In genomic region chr10:100349672-100350071, GRCh38 we compare ENCODE assay signal across 10 cellular contexts. TPM values are rescaled to one million over a fixed set of nuclear protein-coding genes. Genes with fewer than 3 reads are reported as not detected.
DNase-seq lines count a peak whose midpoint lies in the region; ATAC-seq and TF ChIP-seq lines count a peak whose summit lies in the region.
"Had no signal": no experiment of that assay in that cellular context is flagged by ENCODE, and none has a peak within 500 bp of the region (broad histone marks: within the 10 kb centered on the region; RNA-seq: fewer than 3 reads in every experiment).

No MANE protein-coding gene starts in this region.

- peaks cover 62% of the 10 kb centered on the region for H3K4me1 Mint-ChIP-seq in T-helper 1 cell treated with Interleukin-12 subunit alpha and Interleukin-12 subunit beta and Interleukin-4 antibody, amounts not matched to agents 30 μg/mL and 1 μg/mL, for 36 hours (ENCODE audit: low read depth)
- H3K4me1 Mint-ChIP-seq in endodermal cell, result peaks cover 46% of the 10 kb centered on the region
- peaks cover 46% of the 10 kb centered on the region for H3K4me1 Mint-ChIP-seq in progenitor cell of endocrine pancreas (ENCODE audit: low read depth)

- no peaks in the 10 kb centered on the region for H3K9me3 ChIP-seq in PC-9 (ENCODE audit: insufficient read depth, low read depth)
- H3K9me3 ChIP-seq in endodermal cell (ENCODE audit: control insufficient read depth, low read length), result no peaks in the 10 kb centered on the region
- no peaks in the 10 kb centered on the region for H3K9me3 ChIP-seq in MG63

- peaks cover 22% of the 10 kb centered on the region for H4K20me1 ChIP-seq in PC-9 (ENCODE audit: insufficient read depth)

- intact Hi-C loops in PC-9 (cut with micrococcal nuclease; ENCODE audit: unreplicated experiment), result no loop called here

- CTCF ChIA-PET in PC-9 (lab: Charles Lee), result interaction anchor here (0.5 to 0.6 kb wide), 2 partner anchors 184 to 387 kb away, joined by 3 to 6 read pairs; no protein-coding TSS in a partner anchor

- H3K27ac ChIP-seq in PC-9 (no peak overlapping the region), endodermal cell (ENCODE audit: low read depth, low read length) (no peak overlapping the region)
- H3K27ac ChIP-seq: skin epidermis had no signal

- TF ChIP-seq CTCF in PC-9 (conservative IDR thresholded peaks at IDR 0.05) (no peak), endodermal cell (conservative IDR thresholded peaks at IDR 0.05) (no peak), progenitor cell of endocrine pancreas (IDR thresholded peaks at IDR 0.05; ENCODE audit: unreplicated experiment) (no peak)

- peak overlapping the region; percentile 100 for H3K4me3 Mint-ChIP-seq in T-helper 1 cell treated with Interleukin-12 subunit alpha and Interleukin-12 subunit beta and Interleukin-4 antibody, amounts not matched to agents 30 μg/mL and 1 μg/mL, for 36 hours
- H3K4me3 Mint-ChIP-seq in endodermal cell, result peak overlapping the region; percentile 100
- H3K4me3 Mint-ChIP-seq in progenitor cell of endocrine pancreas (ENCODE audit: low read depth), result peak overlapping the region; percentile 95

- no peaks in the 10 kb centered on the region for H3K9me2 ChIP-seq in PC-9 (ENCODE audit: insufficient read depth)

- no peak overlapping the region for H2AFZ ChIP-seq in PC-9

- peaks cover 22% of the 10 kb centered on the region; the same call in 1 of the 2 replicates for H3F3A ChIP-seq in PC-9 (ENCODE audit: insufficient read depth, low read depth)

- H3K27me3 ChIP-seq in PC-9 (ENCODE audit: insufficient read depth, low read depth) (no peaks in the 10 kb centered on the region), endodermal cell (ENCODE audit: control insufficient read depth, insufficient read depth, low read length, poor library complexity, severe bottlenecking) (no peaks in the 10 kb centered on the region), MG63 (no peaks in the 10 kb centered on the region)

- H3K27ac Mint-ChIP-seq in T-helper 1 cell treated with Interleukin-12 subunit alpha and Interleukin-12 subunit beta and Interleukin-4 antibody, amounts not matched to agents 30 μg/mL and 1 μg/mL, for 36 hours, result peak overlapping the region; percentile 47
- no peak overlapping the region for H3K27ac Mint-ChIP-seq in endodermal cell
- H3K27ac Mint-ChIP-seq in progenitor cell of endocrine pancreas, result peak overlapping the region; percentile 29

- H3K36me3 ChIP-seq in PC-9 (ENCODE audit: low read depth) (peaks cover 53% of the 10 kb centered on the region), endodermal cell (ENCODE audit: control insufficient read depth, insufficient read depth, low read length) (peaks cover 66% of the 10 kb centered on the region), MG63 (peaks cover 8% of the 10 kb centered on the region)

- 69 to 82% methylated on average over 2 to 3 of the region's 3 CpGs for WGBS in endodermal cell (ENCODE audit: insufficient coverage in 1 of 2, insufficient read length in 1 of 2), 2 experiments

- H3K4me3 ChIP-seq in PC-9 (peak overlapping the region; percentile 84), endodermal cell (ENCODE audit: low read length) (peak overlapping the region; percentile 96), MG63 (no peak overlapping the region)

- peaks cover 61% of the 10 kb centered on the region for H3K36me3 Mint-ChIP-seq in T-helper 1 cell treated with Interleukin-12 subunit alpha and Interleukin-12 subunit beta and Interleukin-4 antibody, amounts not matched to agents 30 μg/mL and 1 μg/mL, for 36 hours (ENCODE audit: low read depth)
- H3K36me3 Mint-ChIP-seq in endodermal cell (ENCODE audit: low read depth), result peaks cover 68% of the 10 kb centered on the region
- peaks cover 42% of the 10 kb centered on the region for H3K36me3 Mint-ChIP-seq in progenitor cell of endocrine pancreas (ENCODE audit: insufficient read depth)

- no peaks in the 10 kb centered on the region for H3K9me3 Mint-ChIP-seq in T-helper 1 cell treated with Interleukin-12 subunit alpha and Interleukin-12 subunit beta and Interleukin-4 antibody, amounts not matched to agents 30 μg/mL and 1 μg/mL, for 36 hours
- H3K9me3 Mint-ChIP-seq in endodermal cell (no peaks in the 10 kb centered on the region), progenitor cell of endocrine pancreas (ENCODE audit: low read depth) (no peaks in the 10 kb centered on the region)

- no peaks in the 10 kb centered on the region for H3K27me3 Mint-ChIP-seq in T-helper 1 cell treated with Interleukin-12 subunit alpha and Interleukin-12 subunit beta and Interleukin-4 antibody, amounts not matched to agents 30 μg/mL and 1 μg/mL, for 36 hours (ENCODE audit: low read depth)
- H3K27me3 Mint-ChIP-seq in endodermal cell (ENCODE audit: insufficient read depth) (no peaks in the 10 kb centered on the region), progenitor cell of endocrine pancreas (no peaks in the 10 kb centered on the region)

- ATAC-seq in HG03439 (IDR thresholded peaks at IDR 0.05; ENCODE audit: unreplicated experiment) (no peak), GM21423 (IDR thresholded peaks at IDR 0.05; ENCODE audit: unreplicated experiment) (no peak)

- POLR2A ChIA-PET in PC-9 (lab: Charles Lee; ENCODE audit: unreplicated experiment), result no interaction called here

- peak overlapping the region; percentile 87 for H3K4me2 ChIP-seq in PC-9

- H3K4me1 ChIP-seq in PC-9 (replicated peaks; ENCODE audit: insufficient read depth) (peaks cover 49% of the 10 kb centered on the region), endodermal cell (ENCODE audit: control insufficient read depth, insufficient read depth, low read length) (peaks cover 18% of the 10 kb centered on the region)

- H3K79me2 ChIP-seq in PC-9 (ENCODE audit: low read depth), result peaks cover 73% of the 10 kb centered on the region

- H3K9ac ChIP-seq in endodermal cell (ENCODE audit: extremely low read depth, low read length, poor library complexity, severe bottlenecking), result no peak overlapping the region

- no peak for DNase-seq in T-helper 1 cell
- no peak for DNase-seq in PC-9
- no peak for DNase-seq in endodermal cell
- DNase-seq in progenitor cell of endocrine pancreas (ENCODE audit: low spot score, unreplicated experiment), result no peak
- no peak for DNase-seq in MG63
- DNase-seq: NCI-H2029 had no signal

- no TSS peak for BruUV-seq in PC-9 (replicated peaks; lab: Mats Ljungman, UMichigan)

RNA-seq across cellular contexts. Expression of gene SCD, which starts 2.6 kb away (rescaled TPM):
- total RNA-seq in PC-9 (2021), result 220 and 518 TPM in 2 replicates
- 100 to 1,000 TPM; 369 to 442 TPM for total RNA-seq in endodermal cell
- 672 TPM for polyA plus RNA-seq in endodermal cell (2013, experiment 1 of 2)
- polyA plus RNA-seq in endodermal cell (2013, experiment 2 of 2), result 688 TPM
- 281 and 309 TPM in 2 replicates for total RNA-seq in progenitor cell of endocrine pancreas
- total RNA-seq in MG63 (2014; rRNA removed; shearing (Covaris generic); ENCODE audit: low replicate concordance), result 48.8 and 56.3 TPM in 2 replicates

RNA-seq across cellular contexts. Expression of gene PKD2L1, which starts 19.6 kb away (rescaled TPM):
- total RNA-seq in PC-9 (2021) (not detected in 2 replicates), endodermal cell (not detected), progenitor cell of endocrine pancreas (0.38 TPM in 1 of 2 replicates, not detected in the other)
- 0.11 TPM for polyA plus RNA-seq in endodermal cell (2013, experiment 1 of 2)
- 0.58 TPM for polyA plus RNA-seq in endodermal cell (2013, experiment 2 of 2)
- not detected in 2 replicates for total RNA-seq in MG63 (2014; rRNA removed; shearing (Covaris generic); ENCODE audit: low replicate concordance)
